Comparison of ENCODE assay signal across 8 cellular contexts in genomic region chr6:109456710-109457595, GRCh38. TPM values are rescaled to one million over a fixed set of nuclear protein-coding genes. Genes with fewer than 3 reads are reported as not detected.
DNase-seq lines count a peak whose midpoint lies in the region; ATAC-seq and TF ChIP-seq lines count a peak whose summit lies in the region.

No MANE protein-coding gene starts in this region.

- no peak overlapping the region for H3K4me3 ChIP-seq in Caco-2 (ENCODE audit: low read depth, low read length)
- no peak overlapping the region for H3K4me3 ChIP-seq in naive thymus-derived CD4-positive, alpha-beta T cell (ENCODE audit: low read length)

- CTCF ChIA-PET in Caco-2 (lab: Charles Lee), result no interaction called here
- CTCF ChIA-PET in naive thymus-derived CD4-positive, alpha-beta T cell (lab: Charles Lee), result interaction anchor here (1.1 kb wide), 2 partner anchors 74 to 269 kb away, joined by 4 read pairs; no protein-coding TSS in a partner anchor

- H3K9me3 ChIP-seq in Caco-2, result no peaks in the 10 kb centered on the region
- H3K9me3 ChIP-seq in naive thymus-derived CD4-positive, alpha-beta T cell (ENCODE audit: control insufficient read depth in 2 of 3, low read length in 3 of 3), result no peaks in the 10 kb centered on the region

- peaks cover 13% of the 10 kb centered on the region for H3K4me1 ChIP-seq in Caco-2
- H3K4me1 ChIP-seq in naive thymus-derived CD4-positive, alpha-beta T cell (ENCODE audit: control insufficient read depth in 2 of 2, insufficient read depth in 2 of 2, low read length in 2 of 2), result peaks cover 40 to 44% of the 10 kb centered on the region in 2 donors

- DNase-seq in Caco-2 (no peak), NCI-H774 (lab: John Stamatoyannopoulos, UW) (peak; percentile 18), COLO829 (ENCODE audit: low spot score) (no peak)
- DNase-seq in effector memory CD8-positive, alpha-beta T cell, result no peak
- no peak for DNase-seq in naive thymus-derived CD4-positive, alpha-beta T cell
- DNase-seq in activated effector memory CD4-positive, alpha-beta T cell treated with Interleukin-2 at 50 U/mL for 16 hours, result no peak

- BruUV-seq in Caco-2 (replicated peaks; lab: Mats Ljungman, UMichigan), result no TSS peak

- no peak for TF ChIP-seq CTCF in Caco-2 (IDR thresholded peaks at IDR 0.05; ENCODE audit: insufficient read depth in 1 of 2, low read depth in 1 of 2, low read length in 1 of 2, severe bottlenecking in 1 of 2, unreplicated experiment in 1 of 2)

- no peaks in the 10 kb centered on the region for H3K27me3 Mint-ChIP-seq in Caco-2 (ENCODE audit: insufficient read depth, unreplicated experiment)
- no peaks in the 10 kb centered on the region for H3K27me3 Mint-ChIP-seq in effector memory CD8-positive, alpha-beta T cell
- no peaks in the 10 kb centered on the region for H3K27me3 Mint-ChIP-seq in naive thymus-derived CD4-positive, alpha-beta T cell

- no peak for ATAC-seq in effector memory CD8-positive, alpha-beta T cell (replicated peaks)
- no peak for ATAC-seq in naive thymus-derived CD4-positive, alpha-beta T cell
- ATAC-seq in GM19463 (IDR thresholded peaks at IDR 0.05; ENCODE audit: unreplicated experiment) (no peak), HG03095 (IDR thresholded peaks at IDR 0.05; ENCODE audit: unreplicated experiment) (no peak)

- no peaks in the 10 kb centered on the region for H3K9me3 Mint-ChIP-seq in Caco-2 (ENCODE audit: unreplicated experiment)
- no peaks in the 10 kb centered on the region for H3K9me3 Mint-ChIP-seq in effector memory CD8-positive, alpha-beta T cell
- H3K9me3 Mint-ChIP-seq in naive thymus-derived CD4-positive, alpha-beta T cell, result peaks cover 0 to 5% (median 0%) of the 10 kb centered on the region in 11 donors

- no peaks in the 10 kb centered on the region for H3K4me1 Mint-ChIP-seq in Caco-2 (ENCODE audit: low read depth, unreplicated experiment)
- H3K4me1 Mint-ChIP-seq in effector memory CD8-positive, alpha-beta T cell (ENCODE audit: low read depth in 2 of 2), result peaks cover 34 to 49% of the 10 kb centered on the region in 2 donors
- H3K4me1 Mint-ChIP-seq in naive thymus-derived CD4-positive, alpha-beta T cell, result peaks cover 28 to 65% (median 58%) of the 10 kb centered on the region in 7 donors

- intact Hi-C loops in Caco-2 (cut with micrococcal nuclease; ENCODE audit: unreplicated experiment), result no loop called here
- intact Hi-C loops in naive thymus-derived CD4-positive, alpha-beta T cell (cut with micrococcal nuclease), result loop anchor here (5.0 to 10.0 kb wide), 4 partner anchors 450 to 1632 kb away; partner anchors contain the start of genes CDK19 (in 1 of the 2) and SCML4 (in 1 of the 2)

- peak overlapping the region; percentile 67 for H3K27ac ChIP-seq in naive thymus-derived CD4-positive, alpha-beta T cell (ENCODE audit: low read depth, low read length)

- H3K4me3 Mint-ChIP-seq in Caco-2 (ENCODE audit: unreplicated experiment), result peak overlapping the region; percentile 99
- H3K4me3 Mint-ChIP-seq in effector memory CD8-positive, alpha-beta T cell, result peak overlapping the region; percentile 47 to 99
- peak overlapping the region; percentile 57 to 99 (median 75) for H3K4me3 Mint-ChIP-seq in naive thymus-derived CD4-positive, alpha-beta T cell

- no peaks in the 10 kb centered on the region for H3K36me3 ChIP-seq in Caco-2 (ENCODE audit: control insufficient read depth, insufficient read depth, low read length)
- H3K36me3 ChIP-seq in naive thymus-derived CD4-positive, alpha-beta T cell (ENCODE audit: control insufficient read depth in 2 of 3, insufficient read depth in 3 of 3, low read length in 3 of 3), result peaks cover 0 to 16% (median 5%) of the 10 kb centered on the region in 3 experiments

- peaks cover 4% of the 10 kb centered on the region for H3K36me3 Mint-ChIP-seq in Caco-2 (ENCODE audit: insufficient read depth, unreplicated experiment)
- peaks cover 21% of the 10 kb centered on the region for H3K36me3 Mint-ChIP-seq in effector memory CD8-positive, alpha-beta T cell (ENCODE audit: insufficient read depth)
- peaks cover 3 to 19% (median 10%) of the 10 kb centered on the region in 5 donors for H3K36me3 Mint-ChIP-seq in naive thymus-derived CD4-positive, alpha-beta T cell

- no peak overlapping the region for H3K27ac Mint-ChIP-seq in Caco-2 (ENCODE audit: unreplicated experiment)
- peak overlapping the region; percentile 33 to 60 for H3K27ac Mint-ChIP-seq in effector memory CD8-positive, alpha-beta T cell
- peak overlapping the region; percentile 57 to 93 (median 82) for H3K27ac Mint-ChIP-seq in naive thymus-derived CD4-positive, alpha-beta T cell

- POLR2A ChIA-PET in Caco-2 (lab: Charles Lee), result no interaction called here
- POLR2A ChIA-PET in naive thymus-derived CD4-positive, alpha-beta T cell (lab: Charles Lee), result interaction anchor here (0.8 to 7.1 kb wide), 8 partner anchors 11 to 897 kb away, joined by 3 to 58 read pairs (median 6); partner anchors contain the start of genes CD164, FOXO3, PPIL6 and SMPD2

- H3K27me3 ChIP-seq in Caco-2 (replicated peaks; ENCODE audit: control insufficient read depth, insufficient read depth, low read length), result no peaks in the 10 kb centered on the region
- H3K27me3 ChIP-seq in naive thymus-derived CD4-positive, alpha-beta T cell (ENCODE audit: control insufficient read depth in 2 of 2, insufficient read depth in 2 of 2, low read length in 2 of 2), result no peaks in the 10 kb centered on the region

RNA-seq across cellular contexts. Expression of gene MICAL1, which starts 1.4 kb away (rescaled TPM):
- total RNA-seq in Caco-2 (2022), result 11.7 and 11.8 TPM in 2 replicates
- 100 to 1,000 TPM in 2 of 5 experiments, 10 to 100 TPM in 3; 61.4 to 125 (median 78.7) TPM for total RNA-seq in naive thymus-derived CD4-positive, alpha-beta T cell
- 10 to 100 TPM; 18.3 to 22.6 TPM for polyA plus RNA-seq in naive thymus-derived CD4-positive, alpha-beta T cell

RNA-seq across cellular contexts. Expression of gene SMPD2, which starts 16.4 kb away (rescaled TPM):
- total RNA-seq in Caco-2 (2022), result 12.3 and 12.8 TPM in 2 replicates
- total RNA-seq in naive thymus-derived CD4-positive, alpha-beta T cell, result 10 to 100 TPM; 16.9 to 33.7 (median 19.6) TPM
- polyA plus RNA-seq in naive thymus-derived CD4-positive, alpha-beta T cell, result 1 to 10 TPM; 5.7 to 9.5 TPM

RNA-seq across cellular contexts. Expression of gene PPIL6, which starts 16.5 kb away (rescaled TPM):
- total RNA-seq in Caco-2 (2022), result 0.30 TPM in 1 of 2 replicates, not detected in the other
- total RNA-seq in naive thymus-derived CD4-positive, alpha-beta T cell, result 1 to 10 TPM in 1 of 5 experiments, under 1 TPM in 3, not detected in 1; 0.13 to 1.9 (median 0.40) TPM
- polyA plus RNA-seq in naive thymus-derived CD4-positive, alpha-beta T cell, result under 1 TPM; 0.44 to 0.71 TPM

RNA-seq across cellular contexts. Expression of gene ZBTB24, which starts 26.1 kb away (rescaled TPM):
- total RNA-seq in Caco-2 (2022), result 9.2 and 10.3 TPM in 2 replicates
- 10 to 100 TPM; 10.2 to 26.6 (median 23.4) TPM for total RNA-seq in naive thymus-derived CD4-positive, alpha-beta T cell
- polyA plus RNA-seq in naive thymus-derived CD4-positive, alpha-beta T cell, result 1 to 10 TPM; 6.9 to 9.0 TPM
